ENCODE assay signal across 8 cellular contexts in genomic region chr18:70781860-70782453, GRCh38.
DNase-seq lines count a peak whose midpoint lies in the region; ATAC-seq and TF ChIP-seq lines count a peak whose summit lies in the region.

No MANE protein-coding gene starts in this region.

- no peaks in the 10 kb centered on the region for H3K9me3 ChIP-seq in OCI-LY3 (ENCODE audit: insufficient read depth, low read length)
- no peaks in the 10 kb centered on the region for H3K9me3 ChIP-seq in gastroesophageal sphincter

- no peak for TF ChIP-seq EP300 in gastroesophageal sphincter (IDR thresholded peaks at IDR 0.05)

- H3K27me3 ChIP-seq in OCI-LY3 (ENCODE audit: low read depth, low read length) (peaks cover 31% of the 10 kb centered on the region; the same call in 1 of the 2 replicates), gastroesophageal sphincter (no peaks in the 10 kb centered on the region)

- H3K79me2 ChIP-seq in OCI-LY3 (ENCODE audit: low read length): no peaks in the 10 kb centered on the region

- DNase-seq in Daoy (ENCODE audit: low read depth) (peak; percentile 32), HT-29 (ENCODE audit: low spot score) (peak; percentile 58), activated T-cell treated with anti-CD3 and anti-CD28 coated beads for 24 hours (ENCODE audit: low read depth) (peak; percentile 59), fibroblast of peridontal ligament (ENCODE audit: extremely low read depth) (peak; percentile 31), renal cortical epithelial cell (ENCODE audit: low read depth) (peak; percentile 30)

- ATAC-seq in GM21515 (IDR thresholded peaks at IDR 0.05; ENCODE audit: unreplicated experiment): peak; percentile 96
- no peak for ATAC-seq in gastroesophageal sphincter

- H3K9ac ChIP-seq in OCI-LY3 (ENCODE audit: low read length): no peak overlapping the region

- H3K4me2 ChIP-seq in OCI-LY3 (ENCODE audit: low read length): peak overlapping the region; percentile 66

- H3K36me3 ChIP-seq in OCI-LY3 (replicated peaks; ENCODE audit: low read depth, low read length) (no peaks in the 10 kb centered on the region), gastroesophageal sphincter (no peaks in the 10 kb centered on the region)

- peak; percentile 99 for TF ChIP-seq CTCF in OCI-LY3 (IDR thresholded peaks at IDR 0.05; ENCODE audit: low read depth, low read length)
- peak in 1 of 4 experiments; percentile 43 for TF ChIP-seq CTCF in gastroesophageal sphincter (IDR thresholded peaks at IDR 0.05)

- H3K4me1 ChIP-seq in OCI-LY3 (ENCODE audit: low read length) (peaks cover 4% of the 10 kb centered on the region; the same call in 1 of the 2 replicates), gastroesophageal sphincter (no peaks in the 10 kb centered on the region)

- H3K4me3 ChIP-seq in OCI-LY3 (ENCODE audit: low read length): peak overlapping the region; percentile 48
- no peak overlapping the region for H3K4me3 ChIP-seq in gastroesophageal sphincter

- no peaks in the 10 kb centered on the region for H4K20me1 ChIP-seq in OCI-LY3 (ENCODE audit: insufficient read depth, low read length)

- TF ChIP-seq POLR2A in gastroesophageal sphincter (IDR thresholded peaks at IDR 0.05): no peak

- no peak overlapping the region for H3K27ac ChIP-seq in OCI-LY3 (ENCODE audit: low read length)
- no peak overlapping the region for H3K27ac ChIP-seq in gastroesophageal sphincter

- peak overlapping the region; percentile 40 for H2AFZ ChIP-seq in OCI-LY3 (ENCODE audit: low read depth, low read length)

- 7 to 11% methylated on average over 5 to 8 of the region's 8 CpGs for WGBS in gastroesophageal sphincter (ENCODE audit: low coverage in 1 of 2), 2 donors
